Comparison of ENCODE assay signal across 20 cellular contexts in genomic region chr14:88775532-88775931, GRCh38. TPM values are rescaled to one million over a fixed set of nuclear protein-coding genes. Genes with fewer than 3 reads are reported as not detected.
"Had no signal": no experiment of that assay in that cellular context is flagged by ENCODE, and none has a peak within 500 bp of the region (broad histone marks: within the 10 kb centered on the region; RNA-seq: fewer than 3 reads in every experiment).

No MANE protein-coding gene starts in this region.

- H3K27me3 Mint-ChIP-seq: dendritic cell treated with granulocyte-macrophage colony-stimulating factor and Interleukin-4, amounts not matched to agents 40 ng/mL and 50 ng/mL, for 4 days; progenitor cell of endocrine pancreas; type B pancreatic cell had no signal

- DNase-seq: effector memory CD8-positive, alpha-beta T cell; erythroblast; heart right ventricle; hypothalamus; left cardiac atrium; left ventricle myocardium inferior; lower lobe of right lung; mesenchymal stem cell; naive B cell; occipital lobe; pancreas; right cardiac atrium; small intestine; stimulated activated CD4-positive, alpha-beta T cell treated with anti-CD3 and anti-CD28 coated beads, Interleukin-12 subunit alpha, Interleukin-12 subunit beta, amount 100 ng/mL, for 4 hours; stimulated activated naive CD4-positive, alpha-beta T cell treated with Interleukin-2 at 50 U/mL for 16 hours had no signal

- H3K4me1 ChIP-seq: heart right ventricle, left ventricle myocardium inferior, lower lobe of right lung, pancreas had no signal

- H3K4me3 ChIP-seq: heart right ventricle, left ventricle myocardium inferior, lower lobe of right lung, pancreas had no signal

- H3K36me3 Mint-ChIP-seq: type B pancreatic cell had no signal

- H3K27me3 ChIP-seq: pancreas had no signal

- H3K4me3 Mint-ChIP-seq: dendritic cell treated with granulocyte-macrophage colony-stimulating factor and Interleukin-4, amounts not matched to agents 40 ng/mL and 50 ng/mL, for 4 days; effector memory CD8-positive, alpha-beta T cell; naive B cell; nephron; type B pancreatic cell had no signal

- H3K36me3 ChIP-seq: heart right ventricle, left ventricle myocardium inferior, lower lobe of right lung, pancreas had no signal

- H3K9me3 Mint-ChIP-seq: dendritic cell treated with granulocyte-macrophage colony-stimulating factor and Interleukin-4, amounts not matched to agents 40 ng/mL and 50 ng/mL, for 4 days; effector memory CD8-positive, alpha-beta T cell had no signal

- ATAC-seq: effector memory CD8-positive, alpha-beta T cell; heart right ventricle; left cardiac atrium; lower lobe of right lung; pancreas; right cardiac atrium had no signal

- H3K27ac Mint-ChIP-seq: dendritic cell treated with granulocyte-macrophage colony-stimulating factor and Interleukin-4, amounts not matched to agents 40 ng/mL and 50 ng/mL, for 4 days; effector memory CD8-positive, alpha-beta T cell; naive B cell; nephron; progenitor cell of endocrine pancreas; type B pancreatic cell had no signal

- H3K27ac ChIP-seq: heart right ventricle, left ventricle myocardium inferior, lower lobe of right lung, pancreas had no signal

- H3K4me1 Mint-ChIP-seq: nephron had no signal

- H3K9me3 ChIP-seq: heart right ventricle, left ventricle myocardium inferior, lower lobe of right lung, pancreas had no signal

RNA-seq across cellular contexts. Expression of gene EML5, which starts 17.2 kb away (rescaled TPM):
- total RNA-seq: glomerular endothelial cell had no signal
